In the genomic region with DNA sequence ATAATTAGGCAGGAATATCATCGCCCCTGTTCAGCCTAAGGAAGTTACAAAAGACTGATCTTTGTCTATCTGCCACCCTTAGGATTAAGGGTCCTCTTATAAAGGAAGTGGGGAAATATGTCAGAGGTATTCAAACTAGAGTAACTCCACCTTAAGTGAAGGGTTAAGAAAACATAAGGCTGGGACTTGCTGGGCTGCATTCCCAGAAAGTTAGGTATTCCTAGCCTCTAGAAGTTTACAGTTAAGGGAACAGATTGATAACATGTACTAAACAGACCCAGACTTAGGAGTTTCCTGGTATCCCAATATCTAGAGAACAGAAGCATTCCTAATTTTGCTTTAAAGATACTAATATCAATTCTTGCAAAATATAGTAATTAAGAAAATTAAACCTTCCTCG, we compare ENCODE assay signal across 1 cellular context.
TF ChIP-seq lines count a peak whose summit lies in the region.

No MANE protein-coding gene starts in this region.

TF ChIP-seq in K562, 482 proteins besides CTCF, POLR2A, EP300 and RAD21:
- TF ChIP-seq, protein P1, sequence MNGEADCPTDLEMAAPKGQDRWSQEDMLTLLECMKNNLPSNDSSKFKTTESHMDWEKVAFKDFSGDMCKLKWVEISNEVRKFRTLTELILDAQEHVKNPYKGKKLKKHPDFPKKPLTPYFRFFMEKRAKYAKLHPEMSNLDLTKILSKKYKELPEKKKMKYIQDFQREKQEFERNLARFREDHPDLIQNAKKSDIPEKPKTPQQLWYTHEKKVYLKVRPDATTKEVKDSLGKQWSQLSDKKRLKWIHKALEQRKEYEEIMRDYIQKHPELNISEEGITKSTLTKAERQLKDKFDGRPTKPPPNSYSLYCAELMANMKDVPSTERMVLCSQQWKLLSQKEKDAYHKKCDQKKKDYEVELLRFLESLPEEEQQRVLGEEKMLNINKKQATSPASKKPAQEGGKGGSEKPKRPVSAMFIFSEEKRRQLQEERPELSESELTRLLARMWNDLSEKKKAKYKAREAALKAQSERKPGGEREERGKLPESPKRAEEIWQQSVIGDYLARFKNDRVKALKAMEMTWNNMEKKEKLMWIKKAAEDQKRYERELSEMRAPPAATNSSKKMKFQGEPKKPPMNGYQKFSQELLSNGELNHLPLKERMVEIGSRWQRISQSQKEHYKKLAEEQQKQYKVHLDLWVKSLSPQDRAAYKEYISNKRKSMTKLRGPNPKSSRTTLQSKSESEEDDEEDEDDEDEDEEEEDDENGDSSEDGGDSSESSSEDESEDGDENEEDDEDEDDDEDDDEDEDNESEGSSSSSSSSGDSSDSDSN (IDR thresholded peaks at IDR 0.05; ENCODE audit: borderline replicate concordance in 1 of 2, low read depth in 2 of 2, low read length in 2 of 2): no peak
- no peak for TF ChIP-seq HNRNPLL (IDR thresholded peaks at IDR 0.05; ENCODE audit: low read depth, low read length, poor library complexity, severe bottlenecking)
- TF ChIP-seq, protein P2, sequence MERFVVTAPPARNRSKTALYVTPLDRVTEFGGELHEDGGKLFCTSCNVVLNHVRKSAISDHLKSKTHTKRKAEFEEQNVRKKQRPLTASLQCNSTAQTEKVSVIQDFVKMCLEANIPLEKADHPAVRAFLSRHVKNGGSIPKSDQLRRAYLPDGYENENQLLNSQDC (CRISPR knock-in tag; IDR thresholded peaks at IDR 0.05): no peak
- no peak for TF ChIP-seq TCF3 (CRISPR knock-in tag; IDR thresholded peaks at IDR 0.05)
- no peak for TF ChIP-seq NR3C1 (CRISPR knock-in tag; IDR thresholded peaks at IDR 0.05)
- TF ChIP-seq, protein P3, sequence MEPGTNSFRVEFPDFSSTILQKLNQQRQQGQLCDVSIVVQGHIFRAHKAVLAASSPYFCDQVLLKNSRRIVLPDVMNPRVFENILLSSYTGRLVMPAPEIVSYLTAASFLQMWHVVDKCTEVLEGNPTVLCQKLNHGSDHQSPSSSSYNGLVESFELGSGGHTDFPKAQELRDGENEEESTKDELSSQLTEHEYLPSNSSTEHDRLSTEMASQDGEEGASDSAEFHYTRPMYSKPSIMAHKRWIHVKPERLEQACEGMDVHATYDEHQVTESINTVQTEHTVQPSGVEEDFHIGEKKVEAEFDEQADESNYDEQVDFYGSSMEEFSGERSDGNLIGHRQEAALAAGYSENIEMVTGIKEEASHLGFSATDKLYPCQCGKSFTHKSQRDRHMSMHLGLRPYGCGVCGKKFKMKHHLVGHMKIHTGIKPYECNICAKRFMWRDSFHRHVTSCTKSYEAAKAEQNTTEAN (CRISPR knock-in tag; IDR thresholded peaks at IDR 0.05): no peak
- TF ChIP-seq U2AF1 (optimal IDR thresholded peaks at IDR 0.05; ENCODE audit: low read depth, low read length): no peak
- no peak for TF ChIP-seq MEF2D (tag; conservative IDR thresholded peaks at IDR 0.05; ENCODE audit: low read depth)
- no peak for TF ChIP-seq KDM5B (IDR thresholded peaks at IDR 0.05; ENCODE audit: insufficient replicate concordance, low read depth, low read length)
- TF ChIP-seq SAP30 (IDR thresholded peaks at IDR 0.05; ENCODE audit: borderline replicate concordance, insufficient read depth, low read depth, low read length, poor library complexity, severe bottlenecking): no peak
